Comparison of ENCODE assay signal across 1 cellular context in genomic region chr15:37122703-37123102, GRCh38.
TF ChIP-seq lines count a peak whose summit lies in the region.

No MANE protein-coding gene starts in this region.

TF ChIP-seq in SK-N-SH treated with all-trans-retinoic acid at 6 μM for 48 hours, 23 proteins besides CTCF, POLR2A, EP300 and RAD21 (continued from another document):
- TF ChIP-seq TSHZ2 (CRISPR knock-in tag; IDR thresholded peaks at IDR 0.05) = 0 out of 2 replicates have a peak, but pooled peaks have one; percentile 16
TF ChIP-seq in SK-N-SH treated with all-trans-retinoic acid at 6 μM for 48 hours: peak in this region for 2.
